In the genomic region with DNA sequence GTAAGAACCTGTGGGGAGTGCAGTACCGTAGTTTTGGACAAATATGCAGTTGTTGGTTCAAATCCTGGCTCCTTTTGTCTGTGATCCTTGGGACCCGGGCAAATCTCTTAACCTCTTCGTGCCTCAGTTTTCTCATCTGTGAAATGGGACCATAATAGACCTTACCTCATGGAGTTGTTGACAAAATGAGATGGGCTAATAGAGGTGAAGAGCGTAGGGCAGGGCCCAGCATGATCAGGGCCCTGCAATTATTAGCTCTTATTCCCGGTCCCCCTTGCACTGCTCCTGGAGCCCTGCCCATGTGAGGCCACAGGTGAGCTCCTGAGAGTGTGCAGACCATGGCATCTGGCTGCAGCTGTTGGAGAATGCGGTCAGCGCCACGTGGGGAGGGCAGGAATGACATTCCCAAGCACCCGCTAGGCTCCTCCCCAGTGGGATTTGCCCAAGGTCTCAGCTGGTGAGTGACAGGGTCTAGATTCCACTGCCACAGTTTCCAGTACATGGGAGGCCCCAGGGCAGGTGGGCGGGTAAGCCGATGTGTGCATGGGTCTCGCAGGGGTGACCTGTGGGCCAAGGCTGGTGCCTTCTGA, we compare ENCODE assay signal across 18 cellular contexts. TPM values are rescaled to one million over a fixed set of nuclear protein-coding genes. Genes with fewer than 3 reads are reported as not detected.
A peak's percentile ranks its signal among the peaks of the same experiment; 100 is the strongest.
DNase-seq lines count a peak whose midpoint lies in the region; ATAC-seq, FAIRE-seq and TF ChIP-seq lines count a peak whose summit lies in the region.
"Had no signal": no experiment of that assay in that cellular context is flagged by ENCODE, and none has a peak within 500 bp of the region (broad histone marks: within the 10 kb centered on the region; RNA-seq: fewer than 3 reads in every experiment).

No MANE protein-coding gene starts in this region.

- H3K79me2 ChIP-seq in ACC112 (ENCODE audit: control insufficient read depth, insufficient read depth, low read length, unreplicated experiment) (peaks cover 87% of the 10 kb centered on the region), endothelial cell of umbilical vein (ENCODE audit: control insufficient read depth, insufficient read depth, low read length) (peaks cover 74% of the 10 kb centered on the region), mammary epithelial cell (ENCODE audit: insufficient read depth, low read length) (peaks cover 94% of the 10 kb centered on the region)

- H3K4me2 ChIP-seq in endothelial cell of umbilical vein (ENCODE audit: insufficient read depth, low read length) = no peak overlapping the region
- H3K4me2 ChIP-seq in mammary epithelial cell (ENCODE audit: insufficient read depth, low read depth, low read length) = no peak overlapping the region

- intact Hi-C loops in endothelial cell of umbilical vein (cut with micrococcal nuclease) (no loop called here), pancreas (cut with DNase I) (no loop called here), mammary epithelial cell (cut with micrococcal nuclease) (no loop called here)

- dilution Hi-C loops in endothelial cell of umbilical vein (cut with MboI; ENCODE audit: extremely low pct_ligation_motif_present, low sequenced_read_pairs) = no loop called here
- dilution Hi-C loops in mammary epithelial cell (cut with HindIII; ENCODE audit: low sequenced_read_pairs) = no loop called here

- H3K27ac ChIP-seq in ACC112 (ENCODE audit: low read depth, low read length) = peak overlapping the region; percentile 63
- peak overlapping the region; percentile 71 for H3K27ac ChIP-seq in endothelial cell of umbilical vein (ENCODE audit: insufficient read depth, low read depth, low read length)
- H3K27ac ChIP-seq in pancreas = peak overlapping the region in 1 of 4 donors; percentile 4
- H3K27ac ChIP-seq in mammary epithelial cell (ENCODE audit: insufficient read depth, low read depth, low read length) = no peak overlapping the region
- H3K27ac ChIP-seq: left lung, tibial artery had no signal

- H3K4me3 ChIP-seq in ACC112 (ENCODE audit: low read depth, low read length) (no peak overlapping the region), endothelial cell of umbilical vein (replicated peaks in 1 of 3; ENCODE audit: insufficient read depth in 1 of 3, low read depth in 1 of 3, low read length in 3 of 3) (no peak overlapping the region), pancreas (no peak overlapping the region), mammary epithelial cell (replicated peaks in 1 of 3; ENCODE audit: insufficient read depth in 1 of 3, low read depth in 2 of 3, low read length in 3 of 3) (no peak overlapping the region)
- H3K4me3 ChIP-seq: left lung, MG63, tibial artery had no signal

- H3K9ac ChIP-seq in endothelial cell of umbilical vein (replicated peaks; ENCODE audit: extremely low read depth, insufficient read depth, low read length) (no peak overlapping the region), mammary epithelial cell (ENCODE audit: insufficient read depth, low read length) (no peak overlapping the region)

- H3K36me3 Mint-ChIP-seq in activated CD4-positive, alpha-beta T cell treated with anti-CD3 and anti-CD28 coated beads, Interleukin-2, amount 10 ng/mL, durations not matched to agents 7 days and 5 days (ENCODE audit: low read depth) = no peaks in the 10 kb centered on the region
- H3K36me3 Mint-ChIP-seq: activated naive CD8-positive, alpha-beta T cell treated with anti-CD3 and anti-CD28 coated beads, Interleukin-2, amount 10 ng/mL, durations not matched to agents 7 days and 5 days; WTC11 had no signal

- in situ Hi-C loops in mammary epithelial cell (cut with MboI; ENCODE audit: low sequenced_read_pairs in 2 of 2) = no loop called here

- no peaks in the 10 kb centered on the region for H4K20me1 ChIP-seq in endothelial cell of umbilical vein (replicated peaks; ENCODE audit: control insufficient read depth, extremely low read depth, insufficient read depth, low read length)
- H4K20me1 ChIP-seq in mammary epithelial cell (ENCODE audit: insufficient read depth, low read length) = no peaks in the 10 kb centered on the region

- peak in 3 of 4 donors; percentile 37 to 50 (median 44) for ATAC-seq in pancreas
- ATAC-seq: left lung, T-helper 17 cell, WTC11 had no signal

- POLR2A ChIA-PET in endothelial cell of umbilical vein (lab: Charles Lee) = no interaction called here
- POLR2A ChIA-PET in activated CD4-positive, alpha-beta T cell treated with anti-CD3 and anti-CD28 coated beads, Interleukin-2, amount 10 ng/mL, durations not matched to agents 7 days and 5 days (lab: Charles Lee) = no interaction called here

- TF ChIP-seq POLR2A in endothelial cell of umbilical vein (IDR thresholded peaks at IDR 0.05; ENCODE audit: low read depth, low read length) = no peak

- CTCF ChIA-PET in endothelial cell of umbilical vein (lab: Charles Lee) (interaction anchor here (1.6 kb wide), 1 partner anchor 165 kb away, joined by 14 read pairs; no protein-coding TSS in a partner anchor), mammary epithelial cell (lab: Charles Lee; ENCODE audit: low non-redundant PET) (no interaction called here)
- CTCF ChIA-PET in activated CD4-positive, alpha-beta T cell treated with anti-CD3 and anti-CD28 coated beads, Interleukin-2, amount 10 ng/mL, durations not matched to agents 7 days and 5 days (lab: Charles Lee) = interaction anchor here (1.0 to 1.1 kb wide), 2 partner anchors 13 to 26 kb away, joined by 3 to 4 read pairs; no protein-coding TSS in a partner anchor

- FAIRE-seq in endothelial cell of umbilical vein (lab: Jason Lieb, UNC) = no peak
- no peak for FAIRE-seq in pancreas (lab: Jason Lieb, UNC)

- H3K4me1 Mint-ChIP-seq in activated CD4-positive, alpha-beta T cell treated with anti-CD3 and anti-CD28 coated beads, Interleukin-2, amount 10 ng/mL, durations not matched to agents 7 days and 5 days = peaks cover 23% of the 10 kb centered on the region

- WGBS in pancreas, 2 donors = 67 to 75% methylated on average over 12 of the region's 12 CpGs
- 88% methylated on average over 8 of the region's 12 CpGs for WGBS in mammary epithelial cell (ENCODE audit: low coverage, missing lambda C conversion rate)

- no peaks in the 10 kb centered on the region for H3K27me3 ChIP-seq in ACC112 (ENCODE audit: insufficient read depth, low read length)
- no peaks in the 10 kb centered on the region for H3K27me3 ChIP-seq in endothelial cell of umbilical vein (ENCODE audit: control insufficient read depth in 2 of 2, insufficient read depth in 2 of 2, low read length in 2 of 2)
- no peaks in the 10 kb centered on the region for H3K27me3 ChIP-seq in pancreas
- no peaks in the 10 kb centered on the region for H3K27me3 ChIP-seq in mammary epithelial cell (ENCODE audit: insufficient read depth, low read length)
- H3K27me3 ChIP-seq: left lung, MG63, tibial artery had no signal

- no peak overlapping the region for H3K4me3 Mint-ChIP-seq in activated CD4-positive, alpha-beta T cell treated with anti-CD3 and anti-CD28 coated beads, Interleukin-2, amount 10 ng/mL, durations not matched to agents 7 days and 5 days
- H3K4me3 Mint-ChIP-seq: activated naive CD8-positive, alpha-beta T cell treated with anti-CD3 and anti-CD28 coated beads, Interleukin-2, amount 10 ng/mL, durations not matched to agents 7 days and 5 days; T-helper 17 cell; WTC11 had no signal

- H3K9me3 ChIP-seq in endothelial cell of umbilical vein (replicated peaks; ENCODE audit: control insufficient read depth, insufficient read depth, low read length) (no peaks in the 10 kb centered on the region), pancreas (no peaks in the 10 kb centered on the region), mammary epithelial cell (replicated peaks; ENCODE audit: insufficient read depth, low read length) (no peaks in the 10 kb centered on the region)
- H3K9me3 ChIP-seq: left lung, MG63, tibial artery had no signal

- no peak overlapping the region for H2AFZ ChIP-seq in ACC112 (ENCODE audit: low read length, unreplicated experiment)
- no peak overlapping the region for H2AFZ ChIP-seq in endothelial cell of umbilical vein (ENCODE audit: low read depth, low read length)
- H2AFZ ChIP-seq in mammary epithelial cell (ENCODE audit: low read depth, low read length) = no peak overlapping the region

- no peaks in the 10 kb centered on the region for H3K9me3 Mint-ChIP-seq in activated CD4-positive, alpha-beta T cell treated with anti-CD3 and anti-CD28 coated beads, Interleukin-2, amount 10 ng/mL, durations not matched to agents 7 days and 5 days
- H3K9me3 Mint-ChIP-seq: activated naive CD8-positive, alpha-beta T cell treated with anti-CD3 and anti-CD28 coated beads, Interleukin-2, amount 10 ng/mL, durations not matched to agents 7 days and 5 days; WTC11 had no signal

- no peaks in the 10 kb centered on the region for H3K9me1 ChIP-seq in endothelial cell of umbilical vein (replicated peaks; ENCODE audit: control insufficient read depth, extremely low read depth, insufficient read depth, low read length)

- H3K36me3 ChIP-seq in ACC112 (ENCODE audit: insufficient read depth, low read length) = peaks cover 2% of the 10 kb centered on the region; the same call in 1 of the 2 replicates
- peaks cover 3 to 18% of the 10 kb centered on the region in 2 experiments for H3K36me3 ChIP-seq in endothelial cell of umbilical vein (ENCODE audit: control insufficient read depth in 2 of 2, extremely low read depth in 1 of 2, insufficient read depth in 2 of 2, low read length in 2 of 2)
- peaks cover 0 to 17% (median 4%) of the 10 kb centered on the region in 3 donors for H3K36me3 ChIP-seq in pancreas
- H3K36me3 ChIP-seq in mammary epithelial cell (ENCODE audit: insufficient read depth, low read length) = peaks cover 2% of the 10 kb centered on the region

- BruUV-seq in endothelial cell of umbilical vein (replicated peaks; lab: Mats Ljungman, UMichigan) = no TSS peak
- BruUV-seq in mammary epithelial cell (replicated peaks; lab: Mats Ljungman, UMichigan) = no TSS peak

- TF ChIP-seq CTCF in endothelial cell of umbilical vein (IDR thresholded peaks at IDR 0.05; ENCODE audit: extremely low read depth in 1 of 2, insufficient read depth in 1 of 2, low read depth in 1 of 2, low read length in 2 of 2) (no peak), pancreas (IDR thresholded peaks at IDR 0.05) (no peak), mammary epithelial cell (conservative IDR thresholded peaks at IDR 0.05 in 1 of 2, IDR thresholded peaks at IDR 0.05 in 1 of 2; ENCODE audit: extremely low read depth in 1 of 2, insufficient read depth in 1 of 2, low read depth in 1 of 2, low read length in 2 of 2) (no peak)

- DNase-seq in M059J (ENCODE audit: low read depth) (peak; percentile 50), endothelial cell of umbilical vein (ENCODE audit: low read depth, low spot score) (no peak), pancreas (peak in 3 of 6 donors; percentile 50 to 54 (median 50)), mammary epithelial cell (no peak), NCI-H1105 treated with DMSO at 0.1 percent for 48 hours (lab: John Stamatoyannopoulos, UW) (no peak), DMS 273 treated with DMSO at 0.1 percent for 48 hours (lab: John Stamatoyannopoulos, UW) (no peak)
- DNase-seq in activated CD4-positive, alpha-beta T cell treated with anti-CD3 and anti-CD28 coated beads, Interleukin-2, amount 10 ng/mL, durations not matched to agents 7 days and 5 days = no peak
- DNase-seq: activated CD8-positive, alpha-beta memory T cell treated with anti-CD3 and anti-CD28 coated beads for 24 hours; activated naive CD8-positive, alpha-beta T cell treated with anti-CD3 and anti-CD28 coated beads, Interleukin-2, amount 10 ng/mL, durations not matched to agents 7 days and 5 days; effector CD8-positive, alpha-beta T cell; left lung; MG63; NCI-H187; NCI-H446; T-helper 17 cell; tibial artery had no signal

- H3K27ac Mint-ChIP-seq in activated CD4-positive, alpha-beta T cell treated with anti-CD3 and anti-CD28 coated beads, Interleukin-2, amount 10 ng/mL, durations not matched to agents 7 days and 5 days = no peak overlapping the region
- H3K27ac Mint-ChIP-seq: activated naive CD8-positive, alpha-beta T cell treated with anti-CD3 and anti-CD28 coated beads, Interleukin-2, amount 10 ng/mL, durations not matched to agents 7 days and 5 days; T-helper 17 cell had no signal

- H3K27me3 Mint-ChIP-seq in activated CD4-positive, alpha-beta T cell treated with anti-CD3 and anti-CD28 coated beads, Interleukin-2, amount 10 ng/mL, durations not matched to agents 7 days and 5 days = no peaks in the 10 kb centered on the region
- H3K27me3 Mint-ChIP-seq: T-helper 17 cell had no signal

- H3K4me1 ChIP-seq in ACC112 (ENCODE audit: control insufficient read depth, insufficient read depth, low read length, unreplicated experiment) (peaks cover 67% of the 10 kb centered on the region), endothelial cell of umbilical vein (ENCODE audit: control insufficient read depth, extremely low read depth, insufficient read depth, low read length) (peaks cover 61% of the 10 kb centered on the region), pancreas (peaks cover 8 to 26% (median 11%) of the 10 kb centered on the region in 3 donors), mammary epithelial cell (ENCODE audit: insufficient read depth, low read length) (peaks cover 81% of the 10 kb centered on the region)

RNA-seq across cellular contexts. Expression of a gene that starts 41.0 kb away (rescaled TPM):
- total RNA-seq in M059J (2014; rRNA removed; shearing (Covaris generic)) = 51.3 and 88.5 TPM in 2 replicates
- total RNA-seq in endothelial cell of umbilical vein (65.9 and 67.1 TPM in 2 replicates), pancreas (10 to 100 TPM; 25.1 to 67.0 (median 34.2) TPM), mammary epithelial cell (10 to 100 TPM; 41.3 to 41.7 TPM)
- polyA plus RNA-seq in endothelial cell of umbilical vein (64.3 and 96.1 TPM in 2 replicates), pancreas (10 to 100 TPM in 1 of 2 donors, 1 to 10 TPM in 1; 7.8 to 12.5 TPM), mammary epithelial cell (50.6 TPM)
- 77.1 and 88.2 TPM in 2 replicates for polyA plus RNA-seq in endothelial cell of umbilical vein (2011; cell fraction: cytosol; rRNA removed)
- 79.5 and 84.6 TPM in 2 replicates for polyA plus RNA-seq in endothelial cell of umbilical vein (2011; cell fraction: nucleus; rRNA removed)
- 62.6 and 78.9 TPM in 2 replicates for polyA plus RNA-seq in endothelial cell of umbilical vein (2012)
- polyA minus RNA-seq in endothelial cell of umbilical vein (111 and 153 TPM in 2 replicates), mammary epithelial cell (68.8 TPM)
- 5.1 TPM for polyA minus RNA-seq in endothelial cell of umbilical vein (2011; cell fraction: cytosol; rRNA and poly(A)+ RNA removed)
- polyA minus RNA-seq in endothelial cell of umbilical vein (2011; cell fraction: nucleus; rRNA and poly(A)+ RNA removed) = 48.7 and 63.7 TPM in 2 replicates
- total RNA-seq in activated CD4-positive, alpha-beta T cell treated with anti-CD3 and anti-CD28 coated beads, Interleukin-2, amount 10 ng/mL, durations not matched to agents 7 days and 5 days = 1 to 10 TPM; 7.0 to 8.0 TPM
